ENCODE assay signal across 18 cellular contexts in genomic region chr17:44782349-44782850, GRCh38. TPM values are rescaled to one million over a fixed set of nuclear protein-coding genes. Genes with fewer than 3 reads are reported as not detected.
DNase-seq lines count a peak whose midpoint lies in the region; ATAC-seq and TF ChIP-seq lines count a peak whose summit lies in the region.
"Had no signal": no experiment of that assay in that cellular context is flagged by ENCODE, and none has a peak within 500 bp of the region (broad histone marks: within the 10 kb centered on the region; RNA-seq: fewer than 3 reads in every experiment).

No MANE protein-coding gene starts in this region.

- H3K27me3 ChIP-seq in ascending aorta, result no peaks in the 10 kb centered on the region
- no peaks in the 10 kb centered on the region for H3K27me3 ChIP-seq in tibial artery
- H3K27me3 ChIP-seq: right lobe of liver had no signal

- intact Hi-C loops in ascending aorta (cut with DNase I), result no loop called here
- intact Hi-C loops in tibial artery (cut with DNase I; ENCODE audit: low total_unique reads), result no loop called here

- no peaks in the 10 kb centered on the region for H3K9me3 ChIP-seq in ascending aorta
- no peaks in the 10 kb centered on the region for H3K9me3 ChIP-seq in tibial artery
- H3K9me3 ChIP-seq: right lobe of liver, tibial nerve had no signal

- peak overlapping the region; percentile 36 for H3K4me3 Mint-ChIP-seq in glutamatergic neuron (ENCODE audit: unreplicated experiment)
- no peak overlapping the region for H3K4me3 Mint-ChIP-seq in neural crest cell
- H3K4me3 Mint-ChIP-seq in stimulated activated naive CD8-positive, alpha-beta T cell treated with anti-CD3 and anti-CD28 coated beads, Interleukin-15, amount 100 ng/mL, for 72 hours, result no peak overlapping the region
- H3K4me3 Mint-ChIP-seq: natural killer cell had no signal

- peaks cover 13% of the 10 kb centered on the region for H3K4me1 Mint-ChIP-seq in glutamatergic neuron (ENCODE audit: low read depth, unreplicated experiment)
- peaks cover 18% of the 10 kb centered on the region for H3K4me1 Mint-ChIP-seq in neural crest cell
- H3K4me1 Mint-ChIP-seq in stimulated activated naive CD8-positive, alpha-beta T cell treated with anti-CD3 and anti-CD28 coated beads, Interleukin-15, amount 100 ng/mL, for 72 hours, result peaks cover 13% of the 10 kb centered on the region

- H3K27me3 Mint-ChIP-seq in glutamatergic neuron (ENCODE audit: unreplicated experiment) (peaks cover 35% of the 10 kb centered on the region), neural crest cell (ENCODE audit: low read depth) (peaks cover under 1% of the 10 kb centered on the region)
- H3K27me3 Mint-ChIP-seq in stimulated activated naive CD8-positive, alpha-beta T cell treated with anti-CD3 and anti-CD28 coated beads, Interleukin-15, amount 100 ng/mL, for 72 hours, result peaks cover 14% of the 10 kb centered on the region

- DNase-seq in ascending aorta (ENCODE audit: low spot score in 2 of 2) (no peak), glutamatergic neuron (no peak), neural crest cell (ENCODE audit: low read depth, low spot score) (no peak), tibial artery (peak in 1 of 2 donors; percentile 31), GM10266 (ENCODE audit: extremely low spot score) (no peak)
- no peak for DNase-seq in stimulated activated naive CD8-positive, alpha-beta T cell treated with anti-CD3 and anti-CD28 coated beads, Interleukin-15, amount 100 ng/mL, for 72 hours
- DNase-seq: activated CD4-positive, CD25-positive, alpha-beta regulatory T cell treated with anti-CD3 and anti-CD28 coated beads, Interleukin-2, amount 50 U/mL, for 72 hours; GOT3; natural killer cell; NCI-H1436 treated with DMSO at 0.1 percent for 48 hours; NCI-H226; NK-92 treated with Interleukin-12 subunit alpha and Interleukin-12 subunit beta, amount 100 ng/mL, for 24 hours; stimulated activated CD4-positive, alpha-beta T cell treated with anti-CD3 and anti-CD28 coated beads, Interleukin-4, amount 100 ng/mL, for 1 hour had no signal

- no peaks in the 10 kb centered on the region for H3K36me3 ChIP-seq in ascending aorta
- no peaks in the 10 kb centered on the region for H3K36me3 ChIP-seq in tibial artery
- H3K36me3 ChIP-seq: right lobe of liver, tibial nerve had no signal

- peak overlapping the region; percentile 59 for H3K27ac Mint-ChIP-seq in glutamatergic neuron (ENCODE audit: unreplicated experiment)
- H3K27ac Mint-ChIP-seq in neural crest cell (ENCODE audit: unreplicated experiment), result peak overlapping the region; percentile 2
- H3K27ac Mint-ChIP-seq in stimulated activated naive CD8-positive, alpha-beta T cell treated with anti-CD3 and anti-CD28 coated beads, Interleukin-15, amount 100 ng/mL, for 72 hours, result no peak overlapping the region
- H3K27ac Mint-ChIP-seq: natural killer cell had no signal

- H3K36me3 Mint-ChIP-seq in glutamatergic neuron (ENCODE audit: unreplicated experiment), result no peaks in the 10 kb centered on the region
- H3K36me3 Mint-ChIP-seq in neural crest cell (ENCODE audit: low read depth), result no peaks in the 10 kb centered on the region
- H3K36me3 Mint-ChIP-seq: natural killer cell had no signal

- H3K9me3 Mint-ChIP-seq in glutamatergic neuron (ENCODE audit: unreplicated experiment) (peaks cover 24% of the 10 kb centered on the region), neural crest cell (no peaks in the 10 kb centered on the region)
- no peaks in the 10 kb centered on the region for H3K9me3 Mint-ChIP-seq in stimulated activated naive CD8-positive, alpha-beta T cell treated with anti-CD3 and anti-CD28 coated beads, Interleukin-15, amount 100 ng/mL, for 72 hours
- H3K9me3 Mint-ChIP-seq: natural killer cell had no signal

- H3K4me3 ChIP-seq in ascending aorta, result no peak overlapping the region
- H3K4me3 ChIP-seq in tibial artery, result no peak overlapping the region
- H3K4me3 ChIP-seq: right lobe of liver, tibial nerve had no signal

- no peak for ATAC-seq in HG03108 (IDR thresholded peaks at IDR 0.05; ENCODE audit: unreplicated experiment)
- no peak for ATAC-seq in stimulated activated naive CD8-positive, alpha-beta T cell treated with anti-CD3 and anti-CD28 coated beads, Interleukin-15, amount 100 ng/mL, for 72 hours
- no peak for ATAC-seq in GM19463 (IDR thresholded peaks at IDR 0.05; ENCODE audit: unreplicated experiment)
- ATAC-seq: left lobe of liver, natural killer cell had no signal

- peak overlapping the region; percentile 48 to 50 for H3K27ac ChIP-seq in ascending aorta
- peak overlapping the region; percentile 68 to 74 for H3K27ac ChIP-seq in tibial artery

- H3K4me1 ChIP-seq in ascending aorta (peaks cover 9 to 11% of the 10 kb centered on the region in 2 donors), tibial artery (peaks cover 0 to 47% (median 29%) of the 10 kb centered on the region in 4 donors)

- no peak for TF ChIP-seq CTCF in ascending aorta (IDR thresholded peaks at IDR 0.05)
- TF ChIP-seq CTCF in glutamatergic neuron (IDR thresholded peaks at IDR 0.05; ENCODE audit: partially characterized antibody, unreplicated experiment), result no peak
- TF ChIP-seq CTCF in neural crest cell (conservative IDR thresholded peaks at IDR 0.05), result no peak
- no peak for TF ChIP-seq CTCF in tibial artery (IDR thresholded peaks at IDR 0.05)
- no peak for TF ChIP-seq CTCF in GM10266 (IDR thresholded peaks at IDR 0.05; ENCODE audit: control insufficient read depth, insufficient read depth, low read depth, missing control alignments)

RNA-seq across cellular contexts. Expression of gene ADAM11, which starts 23.6 kb away (rescaled TPM):
- total RNA-seq in ascending aorta, result not detected
- 396 TPM for total RNA-seq in glutamatergic neuron (ENCODE audit: unreplicated experiment)
- total RNA-seq in neural crest cell, result 5.2 and 6.0 TPM in 2 replicates

RNA-seq across cellular contexts. Expression of gene GJC1, which starts 47.7 kb away (rescaled TPM):
- total RNA-seq in ascending aorta, result 9.9 TPM
- total RNA-seq in glutamatergic neuron (ENCODE audit: unreplicated experiment), result 60.9 TPM
- total RNA-seq in neural crest cell, result 143 and 145 TPM in 2 replicates

Comparison
In these comparisons a context has a peak if more than half of its experiments do, and no peak if none do; other contexts are left out.
1. H3K27ac Mint-ChIP-seq: peak in glutamatergic neuron (single experiment) and neural crest cell (single experiment); none in stimulated activated naive CD8-positive, alpha-beta T cell treated with anti-CD3 and anti-CD28 coated beads, Interleukin-15, amount 100 ng/mL, for 72 hours (0 of 2).
2. RNA of gene ADAM11, which starts 23.6 kb away (total RNA-seq): 396 TPM in glutamatergic neuron (single experiment); 5.2 to 6.0 TPM in neural crest cell and not detected in ascending aorta (single experiment); every median in the first group is over 10 times any median in the second.